11 cellular contexts compared by ENCODE assay signal in the genomic region with DNA sequence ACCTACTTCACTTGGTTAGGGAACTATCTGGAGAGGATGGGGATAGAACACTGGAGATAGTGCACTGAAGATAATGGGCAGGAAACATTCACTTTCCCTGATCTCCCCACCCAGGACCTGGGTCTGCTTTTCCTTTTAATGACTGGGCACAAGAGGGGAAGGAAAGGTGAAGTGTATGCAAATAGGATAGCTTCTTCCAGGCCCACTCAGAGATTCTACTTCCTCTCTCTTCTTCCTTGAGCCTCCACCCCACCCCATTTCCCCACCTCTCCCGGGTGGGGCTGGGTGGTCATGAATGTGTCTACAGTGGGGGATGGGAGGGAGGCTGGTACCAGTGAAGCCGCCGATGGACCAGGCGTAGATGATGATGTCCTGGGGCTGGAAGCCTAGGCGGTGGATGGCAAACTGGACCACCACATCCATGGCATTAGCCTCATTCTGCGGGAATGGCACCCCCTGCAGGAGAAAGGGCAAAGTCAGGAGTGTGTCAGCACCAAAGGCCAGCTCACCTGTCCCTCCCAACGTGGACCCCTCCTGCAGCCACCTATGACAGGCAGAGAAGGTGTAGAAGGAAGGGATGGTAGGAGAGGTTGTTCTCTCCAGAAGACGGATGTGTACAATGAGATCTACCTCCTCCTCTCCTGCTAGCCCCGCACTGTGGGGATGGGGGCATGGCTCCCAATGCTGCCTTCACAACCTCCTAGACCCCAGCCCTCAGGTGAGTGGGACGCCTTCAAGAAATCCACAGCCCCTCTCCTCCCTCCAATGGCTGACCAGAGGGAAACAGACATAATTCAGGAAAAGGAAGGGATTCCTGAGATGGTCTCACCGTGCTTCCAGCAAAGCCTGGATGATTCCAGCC. TPM values are rescaled to one million over a fixed set of nuclear protein-coding genes. Genes with fewer than 3 reads are reported as not detected.
DNase-seq lines count a peak whose midpoint lies in the region; ATAC-seq and TF ChIP-seq lines count a peak whose summit lies in the region.
"Had no signal": no experiment of that assay in that cellular context is flagged by ENCODE, and none has a peak within 500 bp of the region (broad histone marks: within the 10 kb centered on the region; RNA-seq: fewer than 3 reads in every experiment).

No MANE protein-coding gene starts in this region.

- H4K20me1 ChIP-seq in PC-9 (ENCODE audit: insufficient read depth) (no peaks in the 10 kb centered on the region), fibroblast of lung (ENCODE audit: control insufficient read depth, extremely low read depth, insufficient read depth, low read length) (no peaks in the 10 kb centered on the region)

- H3K79me2 ChIP-seq in PC-9 (ENCODE audit: low read depth) (no peaks in the 10 kb centered on the region), fibroblast of lung (ENCODE audit: control insufficient read depth, insufficient read depth, low read length) (no peaks in the 10 kb centered on the region)

- POLR2A ChIA-PET in PC-9 (lab: Charles Lee; ENCODE audit: unreplicated experiment), result no interaction called here

- no peaks in the 10 kb centered on the region; the same call in 1 of the 2 replicates for H3F3A ChIP-seq in PC-9 (ENCODE audit: insufficient read depth, low read depth)

- H3K27me3 ChIP-seq in PC-9 (ENCODE audit: insufficient read depth, low read depth) (no peaks in the 10 kb centered on the region), fibroblast of lung (ENCODE audit: control insufficient read depth, insufficient read depth, low read length) (no peaks in the 10 kb centered on the region)

- BruUV-seq in PC-9 (replicated peaks; lab: Mats Ljungman, UMichigan), result no TSS peak

- H3K9me2 ChIP-seq in PC-9 (ENCODE audit: insufficient read depth), result no peaks in the 10 kb centered on the region

- H3K9me3 ChIP-seq in PC-9 (ENCODE audit: insufficient read depth, low read depth), result no peaks in the 10 kb centered on the region
- H3K9me3 ChIP-seq in fibroblast of lung (ENCODE audit: control insufficient read depth, insufficient read depth, low read depth, low read length), result no peaks in the 10 kb centered on the region

- no peaks in the 10 kb centered on the region for H3K36me3 ChIP-seq in PC-9 (ENCODE audit: low read depth)
- H3K36me3 ChIP-seq in fibroblast of lung (ENCODE audit: control insufficient read depth, insufficient read depth, low read length), result peaks cover 32% of the 10 kb centered on the region

- H3K9ac ChIP-seq in fibroblast of lung (ENCODE audit: insufficient read depth, low read length), result no peak overlapping the region

- H3K4me2 ChIP-seq in PC-9 (no peak overlapping the region), fibroblast of lung (ENCODE audit: extremely low read depth, insufficient read depth, low read length) (no peak overlapping the region)

- intact Hi-C loops in PC-9 (cut with micrococcal nuclease; ENCODE audit: unreplicated experiment), result loop anchor here (10.0 kb wide), 1 partner anchor 185 kb away; a partner anchor contains a TSS

- H3K4me3 ChIP-seq in PC-9 (no peak overlapping the region), fibroblast of lung (replicated peaks in 1 of 4; ENCODE audit: control extremely low read depth in 1 of 4, insufficient read depth in 1 of 4, low read depth in 3 of 4, low read length in 4 of 4) (no peak overlapping the region)

- H2AFZ ChIP-seq in PC-9 (no peak overlapping the region), fibroblast of lung (ENCODE audit: low read length) (no peak overlapping the region)

- ATAC-seq in stimulated activated naive CD8-positive, alpha-beta T cell treated with anti-CD3 and anti-CD28 coated beads, Interleukin-15, Interleukin-2, amounts not matched to agents 100 U/mL and 50 U/mL, for 24 hours, result no peak
- ATAC-seq in GM18858 (IDR thresholded peaks at IDR 0.05; ENCODE audit: unreplicated experiment), result no peak
- ATAC-seq in HG02678 (IDR thresholded peaks at IDR 0.05; ENCODE audit: unreplicated experiment), result no peak

- CTCF ChIA-PET in PC-9 (lab: Charles Lee), result no interaction called here

- H3K27ac ChIP-seq in PC-9 (no peak overlapping the region), fibroblast of lung (ENCODE audit: insufficient read depth, low read length) (no peak overlapping the region)

- DNase-seq in activated effector memory CD4-positive, alpha-beta T cell treated with anti-CD3 and anti-CD28 coated beads, Interleukin-2, amount 50 U/mL, for 16 hours, result peak; percentile 66
- DNase-seq in activated effector memory CD4-positive, alpha-beta T cell treated with Interleukin-2 at 50 U/mL for 16 hours, result no peak
- no peak for DNase-seq in PC-9
- no peak for DNase-seq in fibroblast of lung (ENCODE audit: low read depth in 2 of 2)
- peak; percentile 30 for DNase-seq in stimulated activated naive CD8-positive, alpha-beta T cell treated with anti-CD3 and anti-CD28 coated beads, Interleukin-15, Interleukin-2, amounts not matched to agents 100 U/mL and 50 U/mL, for 24 hours
- no peak for DNase-seq in OCI-M1 (lab: John Stamatoyannopoulos, UW)
- DNase-seq: COR-L47, NCI-H524 had no signal

- TF ChIP-seq CTCF in PC-9 (conservative IDR thresholded peaks at IDR 0.05) (peak; percentile 47; the same call in 1 of the 2 replicates), fibroblast of lung (conservative IDR thresholded peaks at IDR 0.05 in 1 of 2, IDR thresholded peaks at IDR 0.05 in 1 of 2; ENCODE audit: low read depth in 1 of 2, low read length in 2 of 2) (peak; percentile 23 to 46)

- H3K4me1 ChIP-seq in PC-9 (replicated peaks; ENCODE audit: insufficient read depth) (no peaks in the 10 kb centered on the region; the same call in 1 of the 2 replicates), fibroblast of lung (ENCODE audit: control insufficient read depth, extremely low read depth, insufficient read depth, low read length) (no peaks in the 10 kb centered on the region)

RNA-seq across cellular contexts. Expression of a gene that starts 8.6 kb away (rescaled TPM):
- 2.6 and 3.7 TPM in 2 replicates for total RNA-seq in PC-9 (2021)
- total RNA-seq in fibroblast of lung, result 0.51 and 0.83 TPM in 2 replicates
- polyA plus RNA-seq in fibroblast of lung, result 2.0 and 2.9 TPM in 2 replicates
- polyA plus RNA-seq in fibroblast of lung (2012), result 1.4 and 2.3 TPM in 2 replicates
- polyA minus RNA-seq in fibroblast of lung (ENCODE audit: low replicate concordance), result 2.8 TPM in 1 of 2 replicates, not detected in the other

RNA-seq across cellular contexts. Expression of a gene that starts 13.6 kb away (rescaled TPM):
- total RNA-seq in PC-9 (2021) (31.3 and 35.2 TPM in 2 replicates), fibroblast of lung (62.1 and 72.0 TPM in 2 replicates)
- polyA plus RNA-seq in fibroblast of lung, result 24.2 and 25.1 TPM in 2 replicates
- 26.8 and 27.0 TPM in 2 replicates for polyA plus RNA-seq in fibroblast of lung (2012)
- 93.5 and 93.6 TPM in 2 replicates for polyA minus RNA-seq in fibroblast of lung (ENCODE audit: low replicate concordance)

RNA-seq across cellular contexts. Expression of a gene that starts 17.2 kb away (rescaled TPM):
- total RNA-seq in PC-9 (2021) (not detected in 2 replicates), fibroblast of lung (not detected in 2 replicates)
- not detected in 2 replicates for polyA plus RNA-seq in fibroblast of lung
- not detected in 2 replicates for polyA plus RNA-seq in fibroblast of lung (2012)
- polyA minus RNA-seq in fibroblast of lung (ENCODE audit: low replicate concordance), result not detected in 2 replicates
- total RNA-seq: activated CD8-positive, alpha-beta memory T cell treated with anti-CD3 and anti-CD28 coated beads for 36 hours had no signal

RNA-seq across cellular contexts. Expression of a gene that starts 19.7 kb away (rescaled TPM):
- total RNA-seq in PC-9 (2021) (20.9 and 24.0 TPM in 2 replicates), fibroblast of lung (1.3 and 2.0 TPM in 2 replicates)
- polyA plus RNA-seq in fibroblast of lung, result 2.8 and 2.9 TPM in 2 replicates
- 3.5 and 6.3 TPM in 2 replicates for polyA plus RNA-seq in fibroblast of lung (2012)
- 5.8 and 10.4 TPM in 2 replicates for polyA minus RNA-seq in fibroblast of lung (ENCODE audit: low replicate concordance)

RNA-seq across cellular contexts. Expression of a gene that starts 23.6 kb away (rescaled TPM):
- 152 and 173 TPM in 2 replicates for total RNA-seq in PC-9 (2021)
- 67.2 and 70.9 TPM in 2 replicates for total RNA-seq in fibroblast of lung
- 84.9 and 124 TPM in 2 replicates for polyA plus RNA-seq in fibroblast of lung
- polyA plus RNA-seq in fibroblast of lung (2012), result 256 and 335 TPM in 2 replicates
- polyA minus RNA-seq in fibroblast of lung (ENCODE audit: low replicate concordance), result 331 and 449 TPM in 2 replicates

Comparison
In these comparisons a context has a peak if more than half of its experiments do, and no peak if none do; other contexts are left out.
1. DNase-seq: peak in activated effector memory CD4-positive, alpha-beta T cell treated with anti-CD3 and anti-CD28 coated beads, Interleukin-2, amount 50 U/mL, for 16 hours (single experiment) and stimulated activated naive CD8-positive, alpha-beta T cell treated with anti-CD3 and anti-CD28 coated beads, Interleukin-15, Interleukin-2, amounts not matched to agents 100 U/mL and 50 U/mL, for 24 hours (single experiment); none in activated effector memory CD4-positive, alpha-beta T cell treated with Interleukin-2 at 50 U/mL for 16 hours (single experiment), PC-9 (0 of 2), fibroblast of lung (0 of 2) and OCI-M1 (single experiment).